In genomic region chr11:61460986-61461385, GRCh38 we compare ENCODE assay signal across 23 cellular contexts. TPM values are rescaled to one million over a fixed set of nuclear protein-coding genes. Genes with fewer than 3 reads are reported as not detected.
A peak's percentile ranks its signal among the peaks of the same experiment; 100 is the strongest.
DNase-seq lines count a peak whose midpoint lies in the region; ATAC-seq and TF ChIP-seq lines count a peak whose summit lies in the region.
"Had no signal": no experiment of that assay in that cellular context is flagged by ENCODE, and none has a peak within 500 bp of the region (broad histone marks: within the 10 kb centered on the region; RNA-seq: fewer than 3 reads in every experiment).

No MANE protein-coding gene starts in this region.

- 55 to 79% methylated on average over 5 of the region's 5 CpGs for WGBS in testis, 2 donors

- no peaks in the 10 kb centered on the region for H3K9me3 Mint-ChIP-seq in mesothelial cell of epicardium
- H3K9me3 Mint-ChIP-seq: activated T-helper 17 cell treated with anti-CD3 and anti-CD28 coated beads, Interleukin-2, amount 50 U/mL, for 72 hours; CD4-positive, alpha-beta memory T cell; central memory CD8-positive, alpha-beta T cell; IgD-negative memory B cell had no signal

- H3K27ac ChIP-seq in left ventricle myocardium inferior (replicated peaks) = peak overlapping the region; percentile 29
- no peak overlapping the region for H3K27ac ChIP-seq in testis
- H3K27ac ChIP-seq: hepatocyte, vagina had no signal

- no peak for TF ChIP-seq POLR2A in testis (IDR thresholded peaks at IDR 0.05)

- TF ChIP-seq CTCF in left ventricle myocardium inferior (IDR thresholded peaks at IDR 0.05; ENCODE audit: borderline replicate concordance) = no peak
- TF ChIP-seq CTCF in choroid plexus epithelial cell (conservative IDR thresholded peaks at IDR 0.05; ENCODE audit: low read depth, low read length) = peak; percentile 27
- no peak for TF ChIP-seq CTCF in mesothelial cell of epicardium (IDR thresholded peaks at IDR 0.05; ENCODE audit: unreplicated experiment)
- peak in 2 of 3 experiments; percentile 10 to 16 for TF ChIP-seq CTCF in testis (IDR thresholded peaks at IDR 0.05)

- no peak overlapping the region for H3K4me3 Mint-ChIP-seq in mesothelial cell of epicardium
- H3K4me3 Mint-ChIP-seq: activated T-helper 17 cell treated with anti-CD3 and anti-CD28 coated beads, Interleukin-2, amount 50 U/mL, for 72 hours; CD4-positive, alpha-beta memory T cell; central memory CD8-positive, alpha-beta T cell; IgD-negative memory B cell; T-helper 17 cell had no signal

- H3K27ac Mint-ChIP-seq in mesothelial cell of epicardium = peak overlapping the region; percentile 6
- H3K27ac Mint-ChIP-seq: activated T-helper 17 cell treated with anti-CD3 and anti-CD28 coated beads, Interleukin-2, amount 50 U/mL, for 72 hours; IgD-negative memory B cell; T-helper 17 cell had no signal

- peaks cover 14% of the 10 kb centered on the region for H3K36me3 Mint-ChIP-seq in mesothelial cell of epicardium

- no peak for ATAC-seq in left ventricle myocardium superior
- ATAC-seq in HG03108 (IDR thresholded peaks at IDR 0.05; ENCODE audit: unreplicated experiment) = no peak
- no peak for ATAC-seq in GM21528 (IDR thresholded peaks at IDR 0.05; ENCODE audit: low FRiP score, unreplicated experiment)
- no peak for ATAC-seq in HG03342 (IDR thresholded peaks at IDR 0.05; ENCODE audit: unreplicated experiment)
- ATAC-seq: activated T-helper 17 cell treated with anti-CD3 and anti-CD28 coated beads, Interleukin-2, amount 50 U/mL, for 72 hours; mucosa of descending colon; T-helper 17 cell had no signal

- H3K27me3 ChIP-seq in left ventricle myocardium inferior (ENCODE audit: low read depth) = no peaks in the 10 kb centered on the region
- H3K27me3 ChIP-seq in testis = no peaks in the 10 kb centered on the region
- H3K27me3 ChIP-seq: hepatocyte, vagina had no signal

- H3K4me3 ChIP-seq in left ventricle myocardium inferior = no peak overlapping the region
- no peak overlapping the region for H3K4me3 ChIP-seq in choroid plexus epithelial cell (ENCODE audit: low read depth, low read length)
- H3K4me3 ChIP-seq in testis = no peak overlapping the region
- H3K4me3 ChIP-seq: hepatocyte, mucosa of descending colon, smooth muscle cell, vagina had no signal

- DNase-seq in left ventricle myocardium inferior = no peak
- DNase-seq in left ventricle myocardium superior = no peak
- DNase-seq in choroid plexus epithelial cell (ENCODE audit: low read depth) = no peak
- DNase-seq in mesothelial cell of epicardium (ENCODE audit: low spot score in 2 of 2, unreplicated experiment in 2 of 2) = no peak
- DNase-seq in testis = no peak
- DNase-seq: CD4-positive, alpha-beta memory T cell; effector memory CD4-positive, alpha-beta T cell; islet precursor cell; mucosa of descending colon; NCI-H2029 treated with DMSO at 0.1 percent for 48 hours; SIG-M5; stimulated activated CD4-positive, alpha-beta T cell treated with anti-CD3 and anti-CD28 coated beads, Interleukin-4, amount 100 ng/mL, for 24 hours; T-helper 17 cell had no signal

- H3K9me3 ChIP-seq in left ventricle myocardium inferior (replicated peaks) (no peaks in the 10 kb centered on the region), testis (no peaks in the 10 kb centered on the region)
- H3K9me3 ChIP-seq: mucosa of descending colon, vagina had no signal

- no peaks in the 10 kb centered on the region for H3K27me3 Mint-ChIP-seq in mesothelial cell of epicardium (ENCODE audit: low read depth)
- H3K27me3 Mint-ChIP-seq: activated T-helper 17 cell treated with anti-CD3 and anti-CD28 coated beads, Interleukin-2, amount 50 U/mL, for 72 hours; CD4-positive, alpha-beta memory T cell; central memory CD8-positive, alpha-beta T cell; IgD-negative memory B cell; T-helper 17 cell had no signal

- peaks cover 16% of the 10 kb centered on the region for H3K4me1 ChIP-seq in left ventricle myocardium inferior
- H3K4me1 ChIP-seq in testis = peaks cover 3% of the 10 kb centered on the region

- H3K4me1 Mint-ChIP-seq in mesothelial cell of epicardium = no peaks in the 10 kb centered on the region

- intact Hi-C loops in left ventricle myocardium inferior (cut with micrococcal nuclease) = no loop called here
- intact Hi-C loops in left ventricle myocardium superior (cut with micrococcal nuclease) = no loop called here
- intact Hi-C loops in testis (cut with DNase I; ENCODE audit: low total_unique reads) = no loop called here

- H3K36me3 ChIP-seq in left ventricle myocardium inferior (peaks cover 8% of the 10 kb centered on the region), testis (ENCODE audit: low read depth, missing control alignments) (no peaks in the 10 kb centered on the region)

RNA-seq across cellular contexts. Expression of gene SDHAF2, which starts 31.1 kb away (rescaled TPM):
- 38.1 TPM for total RNA-seq in left ventricle myocardium inferior
- total RNA-seq in left ventricle myocardium superior = 32.6 TPM
- total RNA-seq in mesothelial cell of epicardium = 36.1 to 38.9 TPM (median 38.0 TPM) in 3 replicates
- 10 to 100 TPM; 66.2 to 85.4 TPM for total RNA-seq in testis
- 46.8 TPM for polyA plus RNA-seq in testis (ENCODE audit: insufficient read depth, low read depth, low replicate concordance)

RNA-seq across cellular contexts. Expression of gene CPSF7, which starts 31.2 kb away (rescaled TPM):
- total RNA-seq in left ventricle myocardium inferior = 39.9 TPM
- 41.5 TPM for total RNA-seq in left ventricle myocardium superior
- 107 to 116 TPM (median 112 TPM) in 3 replicates for total RNA-seq in mesothelial cell of epicardium
- 10 to 100 TPM; 84.2 to 86.5 TPM for total RNA-seq in testis
- polyA plus RNA-seq in testis (ENCODE audit: insufficient read depth, low read depth, low replicate concordance) = 107 TPM

RNA-seq across cellular contexts. Expression of gene LRRC10B, which starts 47.6 kb away (rescaled TPM):
- total RNA-seq in left ventricle myocardium inferior (0.88 TPM), left ventricle myocardium superior (0.45 TPM), mesothelial cell of epicardium (0.09 to 0.16 TPM (median 0.11 TPM) in 3 replicates), testis (1 to 10 TPM; 4.8 to 6.4 TPM)
- polyA plus RNA-seq in testis (ENCODE audit: insufficient read depth, low read depth, low replicate concordance) = 5.5 TPM
- total RNA-seq: activated T-helper 17 cell treated with anti-CD3 and anti-CD28 coated beads, Interleukin-2, amount 50 U/mL, for 72 hours; CD4-positive, alpha-beta memory T cell; osteocyte; T-helper 17 cell had no signal
- polyA plus RNA-seq: CD4-positive, alpha-beta memory T cell; IgD-negative memory B cell had no signal

Comparison
In these comparisons a context has a peak if more than half of its experiments do, and no peak if none do; other contexts are left out.
1. CTCF ChIP-seq: peak in choroid plexus epithelial cell (single experiment) and testis (2 of 3); none in left ventricle myocardium inferior (single experiment) and mesothelial cell of epicardium (single experiment).